ENCODE assay signal across 6 cellular contexts in genomic region chr1:109668123-109668800, GRCh38. TPM values are rescaled to one million over a fixed set of nuclear protein-coding genes. Genes with fewer than 3 reads are reported as not detected.
A peak's percentile ranks its signal among the peaks of the same experiment; 100 is the strongest.
DNase-seq lines count a peak whose midpoint lies in the region; ATAC-seq, FAIRE-seq and TF ChIP-seq lines count a peak whose summit lies in the region.

No MANE protein-coding gene starts in this region.

- H3K4me3 ChIP-seq in A549 (no peak overlapping the region; the same call in 2 of the 3 replicates), Peyer's patch (peak overlapping the region; percentile 36 to 59 (median 54))

- H3K36me3 ChIP-seq in Peyer's patch, result peaks cover 0 to 2% (median 0%) of the 10 kb centered on the region in 3 donors

- peak overlapping the region; percentile 39 for H3K4me2 ChIP-seq in A549

- TF ChIP-seq EP300 in A549 (IDR thresholded peaks at IDR 0.05), result no peak

- H3K27ac ChIP-seq in A549, result no peak overlapping the region
- H3K27ac ChIP-seq in Peyer's patch, result peak overlapping the region in 3 of 4 donors; percentile 57 to 62 (median 57)

- CTCF ChIA-PET in A549 (lab: Yijun Ruan, JAX), result interaction anchor here (0.5 to 1.6 kb wide), 3 partner anchors 11 to 136 kb away, joined by 3 to 4 read pairs (median 4); no protein-coding TSS in a partner anchor

- DNase-seq in A549 (ENCODE audit: low read depth in 1 of 2, low spot score in 1 of 2) (no peak), Peyer's patch (no peak), inferior parietal cortex (ENCODE audit: extremely low spot score) (peak; percentile 0), nucleus accumbens (lab: John Stamatoyannopoulos, UW) (no peak), NCI-H2029 (lab: John Stamatoyannopoulos, UW) (no peak), NOMO-1 treated with dmso at 0.1 percent for 144 hours (lab: John Stamatoyannopoulos, UW; ENCODE audit: unreplicated experiment) (no peak)

- H3K4me1 ChIP-seq in A549 (peaks cover 4% of the 10 kb centered on the region; the same call in 1 of the 3 replicates), Peyer's patch (peaks cover 0 to 14% (median 2%) of the 10 kb centered on the region in 4 donors)

- no peak for TF ChIP-seq RAD21 in A549 (conservative IDR thresholded peaks at IDR 0.05 in 1 of 2, IDR thresholded peaks at IDR 0.05 in 1 of 2)

- no peaks in the 10 kb centered on the region for H3K27me3 ChIP-seq in Peyer's patch

- H3K9me3 ChIP-seq in A549 (no peaks in the 10 kb centered on the region), Peyer's patch (no peaks in the 10 kb centered on the region)

- ATAC-seq in A549, result peak in 1 of 2 experiments; percentile 12; a peak in 3 of 6 replicates

- 88% methylated on average over 10 of the region's 26 CpGs for WGBS in A549 (ENCODE audit: missing lambda C conversion rate)

- TF ChIP-seq CTCF in A549 (IDR thresholded peaks at IDR 0.05), result no peak
- TF ChIP-seq CTCF in Peyer's patch (IDR thresholded peaks at IDR 0.05), result no peak

- FAIRE-seq in A549 (lab: Jason Lieb, UNC), result no peak

- no peak for TF ChIP-seq POLR2A in A549 (IDR thresholded peaks at IDR 0.05; ENCODE audit: low read length)
- TF ChIP-seq POLR2A in Peyer's patch (IDR thresholded peaks at IDR 0.05), result no peak

- POLR2A ChIA-PET in A549 (lab: Yijun Ruan, JAX), result no interaction called here

TF ChIP-seq in A549, 52 proteins besides CTCF, POLR2A, EP300 and RAD21:
- TF ChIP-seq TP53 (CRISPR knock-in tag; IDR thresholded peaks at IDR 0.05), result no peak
- TF ChIP-seq MAX (IDR thresholded peaks at IDR 0.05), result no peak
- TF ChIP-seq USF2 (IDR thresholded peaks at IDR 0.05), result no peak
- no peak for TF ChIP-seq NFE2L2 (conservative IDR thresholded peaks at IDR 0.05; ENCODE audit: low read length)
- TF ChIP-seq HMGXB4 (CRISPR knock-in tag; IDR thresholded peaks at IDR 0.05; ENCODE audit: borderline replicate concordance), result no peak
- TF ChIP-seq PHF8 (IDR thresholded peaks at IDR 0.05; ENCODE audit: borderline replicate concordance, low read depth), result no peak
- TF ChIP-seq RCOR1 (IDR thresholded peaks at IDR 0.05; ENCODE audit: low read depth, low read length), result no peak
- TF ChIP-seq MAZ (IDR thresholded peaks at IDR 0.05; ENCODE audit: borderline replicate concordance, low read depth, low read length), result no peak
- TF ChIP-seq PBX3 (IDR thresholded peaks at IDR 0.05), result no peak
- TF ChIP-seq BCL3 (IDR thresholded peaks at IDR 0.05), result no peak
- no peak for TF ChIP-seq GATA3 (IDR thresholded peaks at IDR 0.05; ENCODE audit: borderline replicate concordance)
- TF ChIP-seq ZNF302 (CRISPR knock-in tag; IDR thresholded peaks at IDR 0.05), result no peak
- TF ChIP-seq RARB (CRISPR knock-in tag; IDR thresholded peaks at IDR 0.05), result no peak
- TF ChIP-seq E2F6 (IDR thresholded peaks at IDR 0.05; ENCODE audit: borderline replicate concordance, low read depth), result no peak
- TF ChIP-seq KDM5A (IDR thresholded peaks at IDR 0.05), result no peak
- TF ChIP-seq FOXS1 (CRISPR knock-in tag; IDR thresholded peaks at IDR 0.05), result no peak

RNA-seq across cellular contexts. Expression of gene GSTM2, which starts 0.4 kb away (rescaled TPM):
- 4.8 and 6.0 TPM in 2 replicates for polyA plus RNA-seq in A549 (2011; rRNA removed)
- polyA plus RNA-seq in A549 (2012; cell fraction: cytosol; rRNA removed), result 5.0 and 6.5 TPM in 2 replicates
- 20.1 and 25.5 TPM in 2 replicates for polyA plus RNA-seq in A549 (2012; cell fraction: nucleus; rRNA removed)
- 5.3 to 7.2 TPM (median 6.5 TPM) in 3 replicates for polyA plus RNA-seq in A549 (2017; fragmentation: RNase III; extraction: RNeasy Plus Mini Kit Qiagen cat#74134 plus additional on column Dnase treatment)
- polyA minus RNA-seq in A549 (2011; rRNA and poly(A)+ RNA removed), result 3.4 and 4.5 TPM in 2 replicates
- total RNA-seq in Peyer's patch, result 100 to 1,000 TPM in 2 of 4 donors, 10 to 100 TPM in 2; 38.5 to 242 (median 116) TPM

RNA-seq across cellular contexts. Expression of gene GSTM4, which starts 12.4 kb away (rescaled TPM):
- polyA plus RNA-seq in A549 (2011; rRNA removed) (17.2 and 21.7 TPM in 2 replicates), A549 (2017; fragmentation: RNase III; extraction: RNeasy Plus Mini Kit Qiagen cat#74134 plus additional on column Dnase treatment) (13.0 to 14.3 TPM (median 13.6 TPM) in 3 replicates)
- polyA plus RNA-seq in A549 (2012; cell fraction: cytosol; rRNA removed), result 15.3 and 15.8 TPM in 2 replicates
- 16.9 and 17.9 TPM in 2 replicates for polyA plus RNA-seq in A549 (2012; cell fraction: nucleus; rRNA removed)
- polyA minus RNA-seq in A549 (2011; rRNA and poly(A)+ RNA removed), result 10.2 and 16.7 TPM in 2 replicates
- total RNA-seq in Peyer's patch, result 100 to 1,000 TPM in 3 of 4 donors, 10 to 100 TPM in 1; 76.7 to 276 (median 228) TPM

RNA-seq across cellular contexts. Expression of gene GSTM1, which starts 19.4 kb away (rescaled TPM):
- 0.22 TPM in 1 of 2 replicates, not detected in the other for polyA plus RNA-seq in A549 (2011; rRNA removed)
- not detected in 2 replicates for polyA plus RNA-seq in A549 (2012; cell fraction: cytosol; rRNA removed)
- polyA plus RNA-seq in A549 (2012; cell fraction: nucleus; rRNA removed), result not detected in 2 replicates
- polyA plus RNA-seq in A549 (2017; fragmentation: RNase III; extraction: RNeasy Plus Mini Kit Qiagen cat#74134 plus additional on column Dnase treatment), result not detected in 3 replicates
- polyA minus RNA-seq in A549 (2011; rRNA and poly(A)+ RNA removed), result 0.49 TPM in 1 of 2 replicates, not detected in the other
- total RNA-seq in Peyer's patch, result 10 to 100 TPM in 1 of 4 donors, not detected in 3; 93.7 TPM

RNA-seq across cellular contexts. Expression of gene GSTM5, which starts 43.8 kb away (rescaled TPM):
- not detected in 2 replicates for polyA plus RNA-seq in A549 (2011; rRNA removed)
- not detected in 2 replicates for polyA plus RNA-seq in A549 (2012; cell fraction: cytosol; rRNA removed)
- not detected in 2 replicates for polyA plus RNA-seq in A549 (2012; cell fraction: nucleus; rRNA removed)
- not detected in 3 replicates for polyA plus RNA-seq in A549 (2017; fragmentation: RNase III; extraction: RNeasy Plus Mini Kit Qiagen cat#74134 plus additional on column Dnase treatment)
- polyA minus RNA-seq in A549 (2011; rRNA and poly(A)+ RNA removed), result not detected in 2 replicates
- total RNA-seq in Peyer's patch, result 1 to 10 TPM in 2 of 4 donors, under 1 TPM in 1, not detected in 1; 0.85 to 5.0 (median 2.0) TPM

RNA-seq across cellular contexts. Expression of gene AMPD2, which starts 48.6 kb away (rescaled TPM):
- polyA plus RNA-seq in A549 (2011; rRNA removed), result 19.3 and 31.5 TPM in 2 replicates
- 29.0 and 34.3 TPM in 2 replicates for polyA plus RNA-seq in A549 (2012; cell fraction: cytosol; rRNA removed)
- polyA plus RNA-seq in A549 (2012; cell fraction: nucleus; rRNA removed), result 203 and 228 TPM in 2 replicates
- 39.4 to 51.7 TPM (median 47.2 TPM) in 3 replicates for polyA plus RNA-seq in A549 (2017; fragmentation: RNase III; extraction: RNeasy Plus Mini Kit Qiagen cat#74134 plus additional on column Dnase treatment)
- 44.2 and 55.3 TPM in 2 replicates for polyA minus RNA-seq in A549 (2011; rRNA and poly(A)+ RNA removed)
- total RNA-seq in Peyer's patch, result 100 to 1,000 TPM in 3 of 4 donors, 10 to 100 TPM in 1; 48.3 to 158 (median 110) TPM

Comparison
In these comparisons a context has a peak if more than half of its experiments do, and no peak if none do; other contexts are left out.
1. H3K27ac ChIP-seq: peak in Peyer's patch (3 of 4); none in A549 (0 of 2).